ENCODE assay signal across 11 cellular contexts in genomic region chr9:84293001-84293798, GRCh38. TPM values are rescaled to one million over a fixed set of nuclear protein-coding genes. Genes with fewer than 3 reads are reported as not detected.
DNase-seq lines count a peak whose midpoint lies in the region; ATAC-seq, FAIRE-seq and TF ChIP-seq lines count a peak whose summit lies in the region.
"Had no signal": no experiment of that assay in that cellular context is flagged by ENCODE, and none has a peak within 500 bp of the region (broad histone marks: within the 10 kb centered on the region; RNA-seq: fewer than 3 reads in every experiment).

No MANE protein-coding gene starts in this region.

- no peaks in the 10 kb centered on the region for H3K9me3 ChIP-seq in GM12878 (replicated peaks; ENCODE audit: control insufficient read depth, insufficient read depth, low read length)
- H3K9me3 ChIP-seq in mammary epithelial cell (replicated peaks; ENCODE audit: insufficient read depth, low read length), result no peaks in the 10 kb centered on the region
- H3K9me3 ChIP-seq: right atrium auricular region, transverse colon had no signal

- POLR2A ChIA-PET in GM12878 (lab: Charles Lee), result interaction anchor here (1.3 to 1.5 kb wide), 4 partner anchors 7 to 371 kb away, joined by 4 to 7 read pairs (median 5); no protein-coding TSS in a partner anchor

- BruUV-seq in GM12878 (replicated peaks; lab: Mats Ljungman, UMichigan) (no TSS peak), mammary epithelial cell (replicated peaks; lab: Mats Ljungman, UMichigan) (no TSS peak)

- TF ChIP-seq EP300 in GM12878 (IDR thresholded peaks at IDR 0.05; ENCODE audit: borderline replicate concordance in 1 of 2, control insufficient read depth in 1 of 2, low read depth in 2 of 2, low read length in 2 of 2), result peak in 1 of 2 experiments; percentile 60; a peak in 1 of 4 replicates

- TF ChIP-seq POLR2A in GM12878 (IDR thresholded peaks at IDR 0.05; ENCODE audit: low read depth, low read length), result peak; percentile 64

- DNase-seq in GM13977 (ENCODE audit: low spot score) (peak; percentile 31), GM12878 (ENCODE audit: low read depth, low spot score) (peak; percentile 67), mammary epithelial cell (no peak), ACHN (no peak)
- DNase-seq in stimulated activated CD8-positive, alpha-beta memory T cell treated with anti-CD3 and anti-CD28 coated beads, Interleukin-4, amount 100 ng/mL, for 48 hours, result no peak
- DNase-seq: activated gamma-delta T cell treated with Interleukin-2 at 50 U/mL for 16 hours, transverse colon had no signal

- dilution Hi-C loops in mammary epithelial cell (cut with HindIII; ENCODE audit: low sequenced_read_pairs), result no loop called here

- CTCF ChIA-PET in GM12878 (lab: Yijun Ruan, JAX), result interaction anchor here (0.6 to 7.8 kb wide), 13 partner anchors 8 to 1154 kb away, joined by 3 to 92 read pairs (median 7); partner anchors contain the start of gene KIF27
- CTCF ChIA-PET in mammary epithelial cell (lab: Charles Lee; ENCODE audit: low non-redundant PET), result no interaction called here

- in situ Hi-C loops in GM13977 (cut with MboI; ENCODE audit: low pct_unique_long_range_greater_than_20kb, low sequenced_read_pairs, unreplicated experiment), result no loop called here
- in situ Hi-C loops in GM12878 (cut with MboI), result no loop called here
- in situ Hi-C loops in mammary epithelial cell (cut with MboI; ENCODE audit: low sequenced_read_pairs in 2 of 2), result no loop called here
- in situ Hi-C loops in ACHN (cut with HindIII; ENCODE audit: low pct_ligation_motif_present, low pct_unique_long_range_greater_than_20kb, low sequenced_read_pairs), result no loop called here

- H3K27me3 ChIP-seq in GM12878 (replicated peaks in 1 of 2; ENCODE audit: control insufficient read depth in 2 of 2, insufficient read depth in 2 of 2, low read length in 1 of 2), result no peaks in the 10 kb centered on the region
- H3K27me3 ChIP-seq in mammary epithelial cell (ENCODE audit: insufficient read depth, low read length), result no peaks in the 10 kb centered on the region
- H3K27me3 ChIP-seq: right atrium auricular region, transverse colon had no signal

- TF ChIP-seq CTCF in GM13977 (IDR thresholded peaks at IDR 0.05; ENCODE audit: extremely low read depth, insufficient read depth, missing control alignments) (no peak), GM12878 (IDR thresholded peaks at IDR 0.05 in 2 of 3, conservative IDR thresholded peaks at IDR 0.05 in 1 of 3; ENCODE audit: control insufficient read depth in 2 of 3, extremely low read depth in 1 of 3, insufficient read depth in 1 of 3, low read depth in 3 of 3, low read length in 3 of 3) (no peak), mammary epithelial cell (conservative IDR thresholded peaks at IDR 0.05 in 1 of 2, IDR thresholded peaks at IDR 0.05 in 1 of 2; ENCODE audit: extremely low read depth in 1 of 2, insufficient read depth in 1 of 2, low read depth in 1 of 2, low read length in 2 of 2) (no peak)

- H3K4me2 ChIP-seq in GM12878 (ENCODE audit: control insufficient read depth, insufficient read depth), result peak overlapping the region; percentile 66
- no peak overlapping the region for H3K4me2 ChIP-seq in mammary epithelial cell (ENCODE audit: insufficient read depth, low read depth, low read length)

- H3K79me2 ChIP-seq in GM12878 (ENCODE audit: control insufficient read depth, insufficient read depth, low read length) (no peaks in the 10 kb centered on the region), mammary epithelial cell (ENCODE audit: insufficient read depth, low read length) (no peaks in the 10 kb centered on the region)

- WGBS in GM12878 (ENCODE audit: insufficient coverage, insufficient replicate concordance, low lambda C conversion rate, missing lambda C conversion rate), result 0% methylated on average over 4 of the region's 4 CpGs
- 88% methylated on average over 4 of the region's 4 CpGs for WGBS in mammary epithelial cell (ENCODE audit: low coverage, missing lambda C conversion rate)

- SMC1A ChIA-PET in GM12878 (lab: Charles Lee; ENCODE audit: uncharacterized antibody, unreplicated experiment), result interaction anchor here (0.8 to 6.1 kb wide), 16 partner anchors 8 to 672 kb away, joined by 3 to 82 read pairs (median 8); no protein-coding TSS in a partner anchor

- H3K36me3 ChIP-seq in GM12878 (ENCODE audit: control insufficient read depth in 2 of 2, insufficient read depth in 2 of 2, low read length in 1 of 2) (no peaks in the 10 kb centered on the region), mammary epithelial cell (ENCODE audit: insufficient read depth, low read length) (no peaks in the 10 kb centered on the region)
- H3K36me3 ChIP-seq: right atrium auricular region, transverse colon had no signal

- no peak for TF ChIP-seq RAD21 in GM12878 (IDR thresholded peaks at IDR 0.05; ENCODE audit: insufficient read depth, low read depth, low read length)

- H3K27ac ChIP-seq in GM12878 (ENCODE audit: control insufficient read depth, insufficient read depth) (peak overlapping the region; percentile 88), mammary epithelial cell (ENCODE audit: insufficient read depth, low read depth, low read length) (no peak overlapping the region)
- H3K27ac ChIP-seq: right atrium auricular region had no signal

- H3K4me1 ChIP-seq in GM12878 (ENCODE audit: control insufficient read depth, insufficient read depth, low read length), result peaks cover 46% of the 10 kb centered on the region
- H3K4me1 ChIP-seq in mammary epithelial cell (ENCODE audit: insufficient read depth, low read length), result peaks cover 23% of the 10 kb centered on the region
- H3K4me1 ChIP-seq: right atrium auricular region had no signal

- H3K4me3 ChIP-seq in GM12878 (no peak overlapping the region), mammary epithelial cell (replicated peaks in 1 of 3; ENCODE audit: insufficient read depth in 1 of 3, low read depth in 2 of 3, low read length in 3 of 3) (no peak overlapping the region)
- H3K4me3 ChIP-seq: right atrium auricular region, transverse colon had no signal

- H4K20me1 ChIP-seq in GM12878 (ENCODE audit: control insufficient read depth, insufficient read depth) (no peaks in the 10 kb centered on the region), mammary epithelial cell (ENCODE audit: insufficient read depth, low read length) (no peaks in the 10 kb centered on the region)

- RAD21 ChIA-PET in GM12878 (lab: Charles Lee; ENCODE audit: unreplicated experiment), result interaction anchor here (0.6 to 3.5 kb wide), 12 partner anchors 8 to 1449 kb away, joined by 3 to 17 read pairs (median 4); partner anchors contain the start of gene AGTPBP1

- intact Hi-C loops in GM12878 (cut with micrococcal nuclease; ENCODE audit: unreplicated experiment) (loop anchor here (5.0 to 10.0 kb wide), 2 partner anchors 311 to 462 kb away; partner anchors contain the start of genes HNRNPK and RMI1), mammary epithelial cell (cut with micrococcal nuclease) (no loop called here)

- H2AFZ ChIP-seq in GM12878 (ENCODE audit: control insufficient read depth, low read depth, low read length) (peak overlapping the region; percentile 83), mammary epithelial cell (ENCODE audit: low read depth, low read length) (no peak overlapping the region)

- FAIRE-seq in GM12878 (lab: Jason Lieb, UNC), result no peak

- H3K9ac ChIP-seq in GM12878 (ENCODE audit: control insufficient read depth, insufficient read depth, low read length) (peak overlapping the region; percentile 63), mammary epithelial cell (ENCODE audit: insufficient read depth, low read length) (no peak overlapping the region)

- ATAC-seq in GM21360 (IDR thresholded peaks at IDR 0.05; ENCODE audit: unreplicated experiment) (peak; percentile 44), HG03432 (IDR thresholded peaks at IDR 0.05; ENCODE audit: unreplicated experiment) (peak; percentile 60), GM12878 (peak; percentile 73), HG02970 (IDR thresholded peaks at IDR 0.05; ENCODE audit: low FRiP score, unreplicated experiment) (no peak)

TF ChIP-seq in GM12878, 131 proteins besides CTCF, POLR2A, EP300 and RAD21 (continues in another document):
- TF ChIP-seq ZNF622 (IDR thresholded peaks at IDR 0.05), result no peak
- TF ChIP-seq USF2 (IDR thresholded peaks at IDR 0.05; ENCODE audit: borderline replicate concordance, low read depth, low read length), result no peak

RNA-seq across cellular contexts. Expression of gene SLC28A3, which starts 47.4 kb away (rescaled TPM):
- total RNA-seq in GM12878 (2013; cell fraction: nucleolus; rRNA removed), result 0.25 and 0.29 TPM in 2 replicates
- total RNA-seq in GM12878 (2014; rRNA removed) (0.05 and 0.06 TPM in 2 replicates), GM12878 (2014; rRNA removed; fragmentation: Illumina TruSeq; extraction: Trizol) (0.04 and 0.05 TPM in 2 replicates), GM12878 (2021) (0.11 and 0.13 TPM in 2 replicates), mammary epithelial cell (under 1 TPM; under 0.01 to 0.94 TPM)
- polyA plus RNA-seq in GM12878 (2011; ENCODE audit: low read depth), result 0.13 TPM
- polyA plus RNA-seq in GM12878 (2011; rRNA removed) (0.27 and 0.39 TPM in 2 replicates), GM12878 (2014; fragmentation: Illumina TruSeq; extraction: Trizol) (0.15 TPM in 1 of 2 replicates, not detected in the other), GM12878 (2014; fragmentation: Nextera tagmentation; extraction: Ambion mirVana) (under 1 TPM; 0.06 to 0.07 TPM), GM12878 (2014; rRNA removed) (0.03 TPM in 2 replicates), GM12878 (2016; fragmentation: Nextera tagmentation; extraction: Ambion mirVana) (not detected), mammary epithelial cell (0.12 TPM)
- 0.10 and 0.13 TPM in 2 replicates for polyA plus RNA-seq in GM12878 (2011; cell fraction: cytosol; rRNA removed)
- 0.12 and 0.21 TPM in 2 replicates for polyA plus RNA-seq in GM12878 (2011; cell fraction: nucleus; rRNA removed)
- polyA plus RNA-seq in GM12878 (2012), result 0.15 and 0.17 TPM in 2 replicates
- 0.10 and 0.15 TPM in 2 replicates for polyA minus RNA-seq in GM12878 (2011; rRNA and poly(A)+ RNA removed)
- not detected in 2 replicates for polyA minus RNA-seq in GM12878 (2011; cell fraction: cytosol; rRNA and poly(A)+ RNA removed)
- 0.24 TPM in 1 of 2 replicates, not detected in the other for polyA minus RNA-seq in GM12878 (2011; cell fraction: nucleus; rRNA and poly(A)+ RNA removed)
- polyA minus RNA-seq in mammary epithelial cell, result not detected

Comparison
In these comparisons a context has a peak if more than half of its experiments do, and no peak if none do; other contexts are left out.
1. DNase-seq: peak in GM13977 (single experiment) and GM12878 (single experiment); none in mammary epithelial cell (single experiment), ACHN (single experiment) and stimulated activated CD8-positive, alpha-beta memory T cell treated with anti-CD3 and anti-CD28 coated beads, Interleukin-4, amount 100 ng/mL, for 48 hours (single experiment).